In the genomic region with DNA sequence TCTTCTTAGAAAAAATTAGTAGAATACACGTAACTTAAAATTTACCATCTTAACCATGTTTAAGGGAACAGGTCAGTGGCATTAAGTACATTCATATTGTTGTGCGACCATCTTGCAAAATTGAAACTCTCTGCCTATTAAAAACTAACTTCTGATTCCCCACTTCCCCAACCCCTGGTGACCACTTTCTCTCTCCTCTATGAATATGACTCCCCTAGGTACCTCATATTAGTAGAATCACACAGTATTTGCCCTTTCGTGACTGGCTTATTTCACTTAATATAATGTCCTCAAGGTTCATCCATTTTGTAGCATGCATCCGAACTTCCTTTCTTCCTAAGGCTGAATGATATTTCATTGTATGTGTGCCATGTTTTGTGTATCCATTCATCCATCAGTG, we compare ENCODE assay signal across 17 cellular contexts.
"Had no signal": no experiment of that assay in that cellular context is flagged by ENCODE, and none has a peak within 500 bp of the region (broad histone marks: within the 10 kb centered on the region; RNA-seq: fewer than 3 reads in every experiment).

No MANE protein-coding gene starts in this region.

- H3K9me3 ChIP-seq: adrenal gland, esophagus muscularis mucosa, ovary, psoas muscle, thoracic aorta, upper lobe of right lung had no signal

- DNase-seq: activated CD4-positive, alpha-beta T cell treated with anti-CD3 and anti-CD28 coated beads, Interleukin-2, amount 50 U/mL, for 48 hours; activated gamma-delta T cell treated with Interleukin-2 at 50 U/mL for 16 hours; cerebellar nuclear complex; effector CD4-positive, alpha-beta T cell; immature natural killer cell; left ventricle myocardium superior; ovary; psoas muscle; right cardiac atrium; stimulated activated CD4-positive, alpha-beta T cell treated with anti-CD3 and anti-CD28 coated beads, Interleukin-2, amount 100 ng/mL, for 24 hours; upper lobe of right lung; WERI-Rb-1 had no signal

- H3K27ac ChIP-seq: ovary, WERI-Rb-1 had no signal

- FAIRE-seq: bronchial epithelial cell had no signal

- H3K4me3 ChIP-seq: adrenal gland, esophagus muscularis mucosa, ovary, psoas muscle, thoracic aorta, upper lobe of right lung had no signal

- ATAC-seq: activated naive CD4-positive, alpha-beta T cell treated with anti-CD3 and anti-CD28 coated beads, Interleukin-2, amount 50 U/mL, for 72 hours; left ventricle myocardium superior; psoas muscle; right cardiac atrium; upper lobe of right lung had no signal

- H3K27me3 ChIP-seq: adrenal gland, esophagus muscularis mucosa, ovary, upper lobe of right lung had no signal

- H3K36me3 ChIP-seq: adrenal gland, esophagus muscularis mucosa, ovary, thoracic aorta, upper lobe of right lung, WERI-Rb-1 had no signal
